In genomic region chr12:112087851-112088250, GRCh38 we compare ENCODE assay signal across 1 cellular context.
TF ChIP-seq lines count a peak whose summit lies in the region.

No MANE protein-coding gene starts in this region.

TF ChIP-seq in K562, 482 proteins besides CTCF, POLR2A, EP300 and RAD21:
- TF ChIP-seq CREB3L1 (IDR thresholded peaks at IDR 0.05; ENCODE audit: borderline replicate concordance, low read depth) = no peak
- TF ChIP-seq SRSF1 (IDR thresholded peaks at IDR 0.05; ENCODE audit: low read depth, low read length) = no peak
- TF ChIP-seq SUPT5H (IDR thresholded peaks at IDR 0.05) = no peak
- no peak for TF ChIP-seq ZNF780A (CRISPR knock-in tag; IDR thresholded peaks at IDR 0.05)
- no peak for TF ChIP-seq THAP12 (CRISPR knock-in tag; IDR thresholded peaks at IDR 0.05)
- no peak for TF ChIP-seq HINFP (tag; conservative IDR thresholded peaks at IDR 0.05; ENCODE audit: low read depth)
- no peak for TF ChIP-seq FOXK2 (conservative IDR thresholded peaks at IDR 0.05 in 1 of 2, IDR thresholded peaks at IDR 0.05 in 1 of 2; ENCODE audit: low read depth in 2 of 2)
- TF ChIP-seq SAP30 (IDR thresholded peaks at IDR 0.05; ENCODE audit: borderline replicate concordance, insufficient read depth, low read depth, low read length, poor library complexity, severe bottlenecking) = no peak
- no peak for TF ChIP-seq CREM (IDR thresholded peaks at IDR 0.05; ENCODE audit: low read depth)
- no peak for TF ChIP-seq ZNF551 (CRISPR knock-in tag; IDR thresholded peaks at IDR 0.05)
- no peak for TF ChIP-seq PRDM10 (IDR thresholded peaks at IDR 0.05; ENCODE audit: partially characterized antibody)
